17 cellular contexts compared by ENCODE assay signal in genomic region chr10:110885932-110886674, GRCh38. TPM values are rescaled to one million over a fixed set of nuclear protein-coding genes. Genes with fewer than 3 reads are reported as not detected.
DNase-seq lines count a peak whose midpoint lies in the region; ATAC-seq, FAIRE-seq and TF ChIP-seq lines count a peak whose summit lies in the region.
"Had no signal": no experiment of that assay in that cellular context is flagged by ENCODE, and none has a peak within 500 bp of the region (broad histone marks: within the 10 kb centered on the region; RNA-seq: fewer than 3 reads in every experiment).

No MANE protein-coding gene starts in this region.

- TF ChIP-seq POLR2A in GM12892 (IDR thresholded peaks at IDR 0.05; ENCODE audit: low read depth, low read length): no peak
- TF ChIP-seq POLR2A in ovary (IDR thresholded peaks at IDR 0.05): no peak

- POLR2A ChIA-PET in CD4-positive, alpha-beta T cell (lab: Charles Lee): interaction anchor here (1.2 to 2.1 kb wide), 6 partner anchors 9 to 83 kb away, joined by 4 to 7 read pairs (median 4); partner anchors contain the start of gene PDCD4

- no peak for TF ChIP-seq EP300 in ovary (IDR thresholded peaks at IDR 0.05)

- H3K27me3 ChIP-seq in CD4-positive, alpha-beta T cell (ENCODE audit: control insufficient read depth, insufficient read depth, low read length): no peaks in the 10 kb centered on the region
- no peaks in the 10 kb centered on the region for H3K27me3 ChIP-seq in ovary
- H3K27me3 ChIP-seq: right atrium auricular region had no signal

- no peak for TF ChIP-seq CTCF in CD4-positive, alpha-beta T cell (IDR thresholded peaks at IDR 0.05)
- TF ChIP-seq CTCF in ovary (IDR thresholded peaks at IDR 0.05): no peak

- peak overlapping the region; percentile 3 for H3K4me3 Mint-ChIP-seq in CD4-positive, alpha-beta T cell
- peak overlapping the region; percentile 68 for H3K4me3 Mint-ChIP-seq in natural killer cell treated with Interleukin-12 subunit alpha and Interleukin-12 subunit beta and Interleukin-15 and Interleukin-18, amount 100 ng/mL, for 72 hours

- no peaks in the 10 kb centered on the region for H3K27me3 Mint-ChIP-seq in CD4-positive, alpha-beta T cell
- no peaks in the 10 kb centered on the region for H3K27me3 Mint-ChIP-seq in natural killer cell treated with Interleukin-12 subunit alpha and Interleukin-12 subunit beta and Interleukin-15 and Interleukin-18, amount 100 ng/mL, for 72 hours

- WGBS in ovary, 3 donors: 38 to 46% (median 45%) methylated on average over 5 of the region's 5 CpGs

- H3K4me1 Mint-ChIP-seq in CD4-positive, alpha-beta T cell (ENCODE audit: low read depth): peaks cover 71% of the 10 kb centered on the region
- peaks cover 14 to 40% of the 10 kb centered on the region in 2 donors for H3K4me1 Mint-ChIP-seq in natural killer cell treated with Interleukin-12 subunit alpha and Interleukin-12 subunit beta and Interleukin-15 and Interleukin-18, amount 100 ng/mL, for 72 hours (ENCODE audit: low read depth in 2 of 2)

- no peaks in the 10 kb centered on the region for H3K36me3 ChIP-seq in ovary

- peaks cover 92% of the 10 kb centered on the region for H3K36me3 Mint-ChIP-seq in CD4-positive, alpha-beta T cell (ENCODE audit: low read depth)
- peaks cover 25% of the 10 kb centered on the region for H3K36me3 Mint-ChIP-seq in natural killer cell treated with Interleukin-12 subunit alpha and Interleukin-12 subunit beta and Interleukin-15 and Interleukin-18, amount 100 ng/mL, for 72 hours

- intact Hi-C loops in CD4-positive, alpha-beta T cell (cut with DNase I, micrococcal nuclease): no loop called here
- intact Hi-C loops in ovary (cut with DNase I): loop anchor here in 3 of 4 donors (5.0 to 10.0 kb wide), 4 partner anchors 79 to 189 kb away; partner anchors contain the start of gene ADRA2A (in 1 of the 3)

- H3K27ac ChIP-seq in CD4-positive, alpha-beta T cell (ENCODE audit: low read depth, low read length): no peak overlapping the region
- no peak overlapping the region for H3K27ac ChIP-seq in ovary
- H3K27ac ChIP-seq: KMS-11, right atrium auricular region had no signal

- no peak for DNase-seq in CD4-positive, alpha-beta T cell
- DNase-seq in GM12892 (ENCODE audit: insufficient read length) (no peak), amniotic epithelial cell (ENCODE audit: low read depth) (peak; percentile 64), ovary (no peak), mesenteric fat pad (ENCODE audit: low spot score) (no peak), NOMO-1 treated with dmso at 0.1 percent for 144 hours (lab: John Stamatoyannopoulos, UW; ENCODE audit: unreplicated experiment) (no peak)
- DNase-seq in natural killer cell treated with Interleukin-12 subunit alpha and Interleukin-12 subunit beta and Interleukin-15 and Interleukin-18, amount 100 ng/mL, for 72 hours (ENCODE audit: low spot score): no peak
- DNase-seq: activated CD4-positive, alpha-beta T cell treated with anti-CD3 and anti-CD28 coated beads for 4 hours; activated gamma-delta T cell; central memory CD4-positive, alpha-beta T cell; GF-D8; GOT3; NCI-H1436 treated with DMSO at 0.1 percent for 48 hours; NCI-H510A had no signal

- H3K4me3 ChIP-seq in ovary: no peak overlapping the region
- H3K4me3 ChIP-seq: right atrium auricular region had no signal

- CTCF ChIA-PET in CD4-positive, alpha-beta T cell (lab: Charles Lee): interaction anchor here (0.7 to 2.2 kb wide), 5 partner anchors 13 to 144 kb away, joined by 3 to 10 read pairs (median 4); no protein-coding TSS in a partner anchor

- H3K9me3 Mint-ChIP-seq in CD4-positive, alpha-beta T cell: no peaks in the 10 kb centered on the region
- no peaks in the 10 kb centered on the region for H3K9me3 Mint-ChIP-seq in natural killer cell treated with Interleukin-12 subunit alpha and Interleukin-12 subunit beta and Interleukin-15 and Interleukin-18, amount 100 ng/mL, for 72 hours

- peak; percentile 51 for FAIRE-seq in GM12892 (lab: Jason Lieb, UNC)
- FAIRE-seq: endothelial cell of umbilical vein had no signal

- no peak for ATAC-seq in CD4-positive, alpha-beta T cell (ENCODE audit: poor library complexity)
- peak in 1 of 2 donors; percentile 84 for ATAC-seq in natural killer cell treated with Interleukin-12 subunit alpha and Interleukin-12 subunit beta and Interleukin-15 and Interleukin-18, amount 100 ng/mL, for 72 hours

- H3K27ac Mint-ChIP-seq in CD4-positive, alpha-beta T cell: peak overlapping the region; percentile 15
- peak overlapping the region; percentile 1 to 61 for H3K27ac Mint-ChIP-seq in natural killer cell treated with Interleukin-12 subunit alpha and Interleukin-12 subunit beta and Interleukin-15 and Interleukin-18, amount 100 ng/mL, for 72 hours

- H3K4me1 ChIP-seq in ovary (ENCODE audit: insufficient read depth): peaks cover 3% of the 10 kb centered on the region

- no peaks in the 10 kb centered on the region for H3K9me3 ChIP-seq in CD4-positive, alpha-beta T cell (ENCODE audit: control insufficient read depth, low read length)
- H3K9me3 ChIP-seq in ovary: no peaks in the 10 kb centered on the region
- H3K9me3 ChIP-seq: right atrium auricular region had no signal

RNA-seq across cellular contexts. Expression of gene PDCD4, which starts 14.4 kb away (rescaled TPM):
- 100 to 1,000 TPM; 352 to 358 TPM for total RNA-seq in CD4-positive, alpha-beta T cell
- 331 TPM for polyA plus RNA-seq in GM12892 (2012; ENCODE audit: missing spikeins)
- total RNA-seq in natural killer cell treated with Interleukin-12 subunit alpha and Interleukin-12 subunit beta and Interleukin-15 and Interleukin-18, amount 100 ng/mL, for 72 hours: 10 to 100 TPM; 36.7 to 48.6 TPM
- total RNA-seq in ovary (100 to 1,000 TPM; 103 to 399 (median 185) TPM), mesenteric fat pad (146 TPM)
- 100 to 1,000 TPM; 136 to 209 TPM for polyA plus RNA-seq in ovary

RNA-seq across cellular contexts. Expression of gene BBIP1, which starts 32.9 kb away (rescaled TPM):
- total RNA-seq in CD4-positive, alpha-beta T cell: 10 to 100 TPM; 17.1 to 21.9 TPM
- 34.4 TPM for polyA plus RNA-seq in GM12892 (2012; ENCODE audit: missing spikeins)
- total RNA-seq in natural killer cell treated with Interleukin-12 subunit alpha and Interleukin-12 subunit beta and Interleukin-15 and Interleukin-18, amount 100 ng/mL, for 72 hours: 10 to 100 TPM; 29.0 to 33.2 TPM
- 10 to 100 TPM; 23.0 to 40.5 (median 30.5) TPM for total RNA-seq in ovary
- 10 to 100 TPM; 22.0 to 30.5 TPM for polyA plus RNA-seq in ovary
- total RNA-seq in mesenteric fat pad: 26.9 TPM

RNA-seq across cellular contexts. Expression of gene SHOC2, which starts 33.3 kb away (rescaled TPM):
- total RNA-seq in CD4-positive, alpha-beta T cell: 10 to 100 TPM; 65.9 to 66.9 TPM
- 35.2 TPM for polyA plus RNA-seq in GM12892 (2012; ENCODE audit: missing spikeins)
- total RNA-seq in natural killer cell treated with Interleukin-12 subunit alpha and Interleukin-12 subunit beta and Interleukin-15 and Interleukin-18, amount 100 ng/mL, for 72 hours: 10 to 100 TPM; 56.4 to 76.5 TPM
- total RNA-seq in ovary (10 to 100 TPM; 34.1 to 91.2 (median 67.7) TPM), mesenteric fat pad (79.5 TPM)
- 10 to 100 TPM; 19.4 to 33.8 TPM for polyA plus RNA-seq in ovary

Comparison
In these comparisons a context has a peak if more than half of its experiments do, and no peak if none do; other contexts are left out.
1. intact Hi-C loops: an anchor here in ovary (5.0 to 10.0 kb wide); none called in CD4-positive, alpha-beta T cell.